1 cellular context compared by ENCODE assay signal in the genomic region with DNA sequence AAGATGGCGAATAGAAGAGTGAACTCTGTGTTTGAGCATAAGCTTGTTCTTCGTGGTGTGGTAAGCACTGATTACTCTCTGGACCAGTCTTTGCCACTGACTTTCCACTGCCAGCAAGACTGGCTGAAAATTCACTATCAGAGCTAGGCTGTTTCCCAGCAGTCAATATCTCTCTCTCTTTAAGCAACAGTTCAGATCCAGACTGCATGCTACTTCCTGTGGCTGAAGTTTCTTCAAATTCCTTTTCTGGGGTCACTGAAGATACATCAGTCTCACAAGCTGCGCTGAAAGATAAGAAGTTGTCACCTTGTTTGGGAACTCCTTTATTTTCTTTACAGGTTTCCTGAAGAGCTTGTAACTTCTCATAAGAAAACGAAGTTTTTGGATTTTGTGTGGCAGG.
TF ChIP-seq lines count a peak whose summit lies in the region.

No MANE protein-coding gene starts in this region.

TF ChIP-seq in A549, 52 proteins besides CTCF, POLR2A, EP300 and RAD21 (continued from another document):
- TF ChIP-seq BCL3 (IDR thresholded peaks at IDR 0.05) (no peak), HOXB5 (CRISPR knock-in tag; IDR thresholded peaks at IDR 0.05) (no peak), ATOH8 (CRISPR knock-in tag; IDR thresholded peaks at IDR 0.05; ENCODE audit: low read depth) (no peak), KDM1A (IDR thresholded peaks at IDR 0.05; ENCODE audit: low read depth) (no peak)
